ENCODE assay signal across 16 cellular contexts in genomic region chr7:38409524-38409923, GRCh38.
A peak's percentile ranks its signal among the peaks of the same experiment; 100 is the strongest.
DNase-seq lines count a peak whose midpoint lies in the region; ATAC-seq and TF ChIP-seq lines count a peak whose summit lies in the region.
"Had no signal": no experiment of that assay in that cellular context is flagged by ENCODE, and none has a peak within 500 bp of the region (broad histone marks: within the 10 kb centered on the region; RNA-seq: fewer than 3 reads in every experiment).

No MANE protein-coding gene starts in this region.

- H3K9me3 Mint-ChIP-seq in GM23338 (no peaks in the 10 kb centered on the region), neural progenitor cell (peaks cover 2% of the 10 kb centered on the region)

- no peaks in the 10 kb centered on the region for H3K9me3 ChIP-seq in neural progenitor cell (ENCODE audit: low read depth)
- peaks cover 0 to 8% of the 10 kb centered on the region in 2 donors for H3K9me3 ChIP-seq in transverse colon
- H3K9me3 ChIP-seq: BE2C, HAP-1 had no signal

- H3K4me1 Mint-ChIP-seq in GM23338, result peaks cover 7% of the 10 kb centered on the region; the same call in 2 of the 3 replicates
- peaks cover 11% of the 10 kb centered on the region for H3K4me1 Mint-ChIP-seq in neural progenitor cell

- H3K4me1 ChIP-seq in GM23338 (ENCODE audit: insufficient read depth) (no peaks in the 10 kb centered on the region), neural progenitor cell (peaks cover 3% of the 10 kb centered on the region), transverse colon (no peaks in the 10 kb centered on the region)
- H3K4me1 ChIP-seq: BE2C, HAP-1 had no signal

- H3K79me2 ChIP-seq in GM23338 (replicated peaks; ENCODE audit: insufficient read depth), result no peaks in the 10 kb centered on the region
- no peaks in the 10 kb centered on the region for H3K79me2 ChIP-seq in neural progenitor cell (ENCODE audit: low read depth)

- no peaks in the 10 kb centered on the region for H3K36me3 ChIP-seq in GM23338 (ENCODE audit: insufficient read depth)
- H3K36me3 ChIP-seq in neural progenitor cell, result no peaks in the 10 kb centered on the region
- no peaks in the 10 kb centered on the region for H3K36me3 ChIP-seq in transverse colon
- H3K36me3 ChIP-seq: BE2C, HAP-1 had no signal

- no peaks in the 10 kb centered on the region for H3K36me3 Mint-ChIP-seq in GM23338 (ENCODE audit: low read depth)
- H3K36me3 Mint-ChIP-seq in neural progenitor cell, result peaks cover 4% of the 10 kb centered on the region
- H3K36me3 Mint-ChIP-seq: CD4-positive, CD25-positive, alpha-beta regulatory T cell had no signal

- H3K27me3 ChIP-seq in GM23338 (ENCODE audit: insufficient read depth) (no peaks in the 10 kb centered on the region), neural progenitor cell (no peaks in the 10 kb centered on the region), transverse colon (no peaks in the 10 kb centered on the region)
- H3K27me3 ChIP-seq: BE2C had no signal

- H3K9me2 ChIP-seq in GM23338 (ENCODE audit: insufficient read depth), result no peaks in the 10 kb centered on the region

- no peak overlapping the region for H2AFZ ChIP-seq in GM23338
- H2AFZ ChIP-seq in neural progenitor cell (replicated peaks), result no peak overlapping the region

- WGBS in transverse colon (ENCODE audit: low coverage in 1 of 2), 2 donors, result 93 to 98% methylated on average over 5 to 7 of the region's 7 CpGs

- no peak for TF ChIP-seq EP300 in transverse colon (IDR thresholded peaks at IDR 0.05; ENCODE audit: low read depth)

- H3K4me2 ChIP-seq in GM23338 (no peak overlapping the region), neural progenitor cell (no peak overlapping the region)

- H3K27ac ChIP-seq in GM23338 (ENCODE audit: low read depth), result no peak overlapping the region
- no peak overlapping the region for H3K27ac ChIP-seq in neural progenitor cell
- no peak overlapping the region for H3K27ac ChIP-seq in transverse colon
- H3K27ac ChIP-seq: HL-60 had no signal

- H3K4me3 ChIP-seq in GM23338, result no peak overlapping the region
- H3K4me3 ChIP-seq in neural progenitor cell, result no peak overlapping the region
- no peak overlapping the region for H3K4me3 ChIP-seq in transverse colon
- H3K4me3 ChIP-seq: HAP-1 had no signal

- H3K4me3 Mint-ChIP-seq in GM23338, result no peak overlapping the region
- no peak overlapping the region for H3K4me3 Mint-ChIP-seq in neural progenitor cell
- H3K4me3 Mint-ChIP-seq: CD4-positive, CD25-positive, alpha-beta regulatory T cell; CD8-positive, alpha-beta memory T cell had no signal

- TF ChIP-seq CTCF in GM23338 (conservative IDR thresholded peaks at IDR 0.05; ENCODE audit: low read depth in 2 of 2), result no peak
- no peak for TF ChIP-seq CTCF in neural progenitor cell (IDR thresholded peaks at IDR 0.05)
- TF ChIP-seq CTCF in transverse colon (IDR thresholded peaks at IDR 0.05), result no peak

- TF ChIP-seq POLR2A in transverse colon (IDR thresholded peaks at IDR 0.05), result no peak

- H3K27ac Mint-ChIP-seq in GM23338 (no peak overlapping the region), neural progenitor cell (no peak overlapping the region)
- H3K27ac Mint-ChIP-seq: CD4-positive, CD25-positive, alpha-beta regulatory T cell; CD8-positive, alpha-beta memory T cell had no signal

- DNase-seq in NCI-H748 (lab: John Stamatoyannopoulos, UW; ENCODE audit: unreplicated experiment) (peak; percentile 27), NCI-H748 treated with DMSO at 0.1 percent for 48 hours (lab: John Stamatoyannopoulos, UW) (no peak), GM23338 (ENCODE audit: low spot score) (peak; percentile 35), cerebellum (ENCODE audit: low spot score) (peak; percentile 26), neural progenitor cell (ENCODE audit: low spot score) (peak; percentile 21), sciatic nerve (ENCODE audit: low spot score) (no peak), transverse colon (no peak)
- DNase-seq: BE2C; CD4-positive, CD25-positive, alpha-beta regulatory T cell; CD8-positive, alpha-beta memory T cell; COR-L47; DMS153; GF-D8 had no signal

- H4K20me1 ChIP-seq in GM23338 (replicated peaks; ENCODE audit: insufficient read depth) (no peaks in the 10 kb centered on the region), neural progenitor cell (ENCODE audit: low read depth) (no peaks in the 10 kb centered on the region)

- no peak for ATAC-seq in GM23338
- ATAC-seq in sciatic nerve, result no peak
- no peak for ATAC-seq in GM21786 (IDR thresholded peaks at IDR 0.05; ENCODE audit: unreplicated experiment)

- intact Hi-C loops in sciatic nerve (cut with DNase I), result no loop called here
- intact Hi-C loops in transverse colon (cut with DNase I; ENCODE audit: low total_unique reads), result no loop called here

- no peaks in the 10 kb centered on the region for H3K27me3 Mint-ChIP-seq in GM23338 (ENCODE audit: insufficient read depth, low read depth, poor library complexity)
- peaks cover 4% of the 10 kb centered on the region for H3K27me3 Mint-ChIP-seq in neural progenitor cell (ENCODE audit: insufficient read depth, low read depth)
- H3K27me3 Mint-ChIP-seq: CD4-positive, CD25-positive, alpha-beta regulatory T cell had no signal

- in situ Hi-C loops in transverse colon (cut with MboI; ENCODE audit: low pct_ligation_motif_present in 1 of 4, low pct_unique_long_range_greater_than_20kb in 1 of 4, low sequenced_read_pairs in 3 of 4), result loop anchor here in 3 of 4 donors (25.0 kb wide), 2 partner anchors 253 to 1103 kb away; no protein-coding TSS in a partner anchor

- no peak overlapping the region for H3K9ac ChIP-seq in neural progenitor cell

- no peaks in the 10 kb centered on the region for H3F3A ChIP-seq in GM23338 (replicated peaks; ENCODE audit: low read depth)
- H3F3A ChIP-seq in neural progenitor cell (ENCODE audit: low read depth), result no peaks in the 10 kb centered on the region

TF ChIP-seq in GM23338, 12 proteins besides CTCF, POLR2A, EP300 and RAD21 (continues in another document):
- no peak for TF ChIP-seq ZNF462 (CRISPR knock-in tag; IDR thresholded peaks at IDR 0.05)
- no peak for TF ChIP-seq CREB1 (CRISPR knock-in tag; IDR thresholded peaks at IDR 0.05; ENCODE audit: low read depth)
- no peak for TF ChIP-seq ZNF114 (CRISPR knock-in tag; IDR thresholded peaks at IDR 0.05)

Comparison
In these comparisons a context has a peak if more than half of its experiments do, and no peak if none do; other contexts are left out.
1. DNase-seq: peak in NCI-H748 (single experiment), GM23338 (single experiment), cerebellum (single experiment) and neural progenitor cell (single experiment); none in NCI-H748 treated with DMSO at 0.1 percent for 48 hours (single experiment), sciatic nerve (single experiment) and transverse colon (single experiment).